In the genomic region with DNA sequence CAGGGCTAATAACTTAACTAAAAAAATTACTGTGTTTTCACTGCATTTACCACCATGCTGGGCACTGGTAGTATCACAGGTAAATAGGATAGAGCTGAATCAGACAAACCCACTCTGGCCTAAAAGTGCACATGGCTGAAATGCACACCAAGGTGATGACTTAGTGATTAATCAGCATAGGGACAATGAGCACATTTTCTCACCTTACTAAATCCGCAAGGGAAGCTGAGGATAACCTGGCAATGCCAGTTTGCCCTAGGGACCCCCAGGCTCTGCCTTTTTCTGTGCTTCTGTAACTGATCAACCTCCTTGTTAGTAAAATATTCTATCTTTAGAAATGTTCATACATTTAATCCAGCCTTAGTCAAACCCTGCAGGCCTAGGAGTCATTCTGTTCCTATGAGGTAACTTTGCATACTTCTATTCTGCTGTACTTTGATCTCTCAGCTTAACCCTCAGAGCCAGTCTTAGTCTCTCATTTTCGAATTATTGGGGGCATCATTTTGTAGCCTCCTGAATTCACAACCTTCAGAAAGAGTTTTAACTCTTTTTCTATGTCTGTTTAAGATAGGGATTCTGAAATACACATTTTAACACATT, we compare ENCODE assay signal across 14 cellular contexts.
A peak's percentile ranks its signal among the peaks of the same experiment; 100 is the strongest.
DNase-seq lines count a peak whose midpoint lies in the region; ATAC-seq and TF ChIP-seq lines count a peak whose summit lies in the region.
"Had no signal": no experiment of that assay in that cellular context is flagged by ENCODE, and none has a peak within 500 bp of the region (broad histone marks: within the 10 kb centered on the region; RNA-seq: fewer than 3 reads in every experiment).

No MANE protein-coding gene starts in this region.

- intact Hi-C loops in activated CD4-positive, alpha-beta memory T cell treated with anti-CD3 and anti-CD28 coated beads for 36 hours (cut with micrococcal nuclease): no loop called here

- H3K36me3 ChIP-seq in RWPE2 (ENCODE audit: low read depth) (no peaks in the 10 kb centered on the region), smooth muscle cell (ENCODE audit: low read depth) (no peaks in the 10 kb centered on the region)
- H3K36me3 ChIP-seq: HAP-1 had no signal

- no peak overlapping the region for H3K4me3 ChIP-seq in RWPE2 (ENCODE audit: severe bottlenecking)
- H3K4me3 ChIP-seq in fibroblast of the aortic adventitia (ENCODE audit: low read depth, low read length): no peak overlapping the region
- no peak overlapping the region for H3K4me3 ChIP-seq in smooth muscle cell
- H3K4me3 ChIP-seq: HAP-1, lung had no signal

- H3K27ac Mint-ChIP-seq in T-cell: no peak overlapping the region
- H3K27ac Mint-ChIP-seq in activated CD4-positive, alpha-beta memory T cell treated with anti-CD3 and anti-CD28 coated beads for 36 hours: no peak overlapping the region
- H3K27ac Mint-ChIP-seq: dendritic cell treated with granulocyte-macrophage colony-stimulating factor and Interleukin-4, amounts not matched to agents 40 ng/mL and 50 ng/mL, for 4 days had no signal

- ATAC-seq in RWPE2 (ENCODE audit: low read depth): peak; percentile 82
- ATAC-seq in GM21515 (IDR thresholded peaks at IDR 0.05; ENCODE audit: unreplicated experiment): no peak
- ATAC-seq in T-cell (replicated peaks in 1 of 4): no peak

- H3K4me3 Mint-ChIP-seq in T-cell: no peak overlapping the region
- H3K4me3 Mint-ChIP-seq in activated CD4-positive, alpha-beta memory T cell treated with anti-CD3 and anti-CD28 coated beads for 36 hours: no peak overlapping the region
- H3K4me3 Mint-ChIP-seq: dendritic cell treated with granulocyte-macrophage colony-stimulating factor and Interleukin-4, amounts not matched to agents 40 ng/mL and 50 ng/mL, for 4 days had no signal

- DNase-seq in HCEC 1CT: peak; percentile 66
- no peak for DNase-seq in RWPE2 (ENCODE audit: low spot score)
- peak; percentile 25 for DNase-seq in fibroblast of the aortic adventitia (ENCODE audit: low read depth)
- DNase-seq in smooth muscle cell (lab: John Stamatoyannopoulos, UW; ENCODE audit: unreplicated experiment): no peak
- no peak for DNase-seq in T-cell
- DNase-seq in activated CD4-positive, alpha-beta memory T cell treated with anti-CD3 and anti-CD28 coated beads for 36 hours: no peak
- DNase-seq: activated naive CD4-positive, alpha-beta T cell treated with anti-CD3 and anti-CD28 coated beads, Interleukin-2, amount 50 U/mL, for 16 hours; Kasumi-1; posterior cingulate gyrus; stimulated activated CD4-positive, alpha-beta T cell treated with anti-CD3 and anti-CD28 coated beads, Interleukin-4, amount 100 ng/mL, for 1 hour had no signal

- H3K9me3 ChIP-seq in RWPE2 (ENCODE audit: severe bottlenecking) (no peaks in the 10 kb centered on the region), smooth muscle cell (replicated peaks; ENCODE audit: low read depth) (no peaks in the 10 kb centered on the region)
- H3K9me3 ChIP-seq: HAP-1 had no signal

- no peaks in the 10 kb centered on the region for H3K27me3 Mint-ChIP-seq in T-cell
- H3K27me3 Mint-ChIP-seq in activated CD4-positive, alpha-beta memory T cell treated with anti-CD3 and anti-CD28 coated beads for 36 hours: no peaks in the 10 kb centered on the region
- H3K27me3 Mint-ChIP-seq: dendritic cell treated with granulocyte-macrophage colony-stimulating factor and Interleukin-4, amounts not matched to agents 40 ng/mL and 50 ng/mL, for 4 days had no signal

- H3K4me1 Mint-ChIP-seq in T-cell: no peaks in the 10 kb centered on the region
- no peaks in the 10 kb centered on the region for H3K4me1 Mint-ChIP-seq in activated CD4-positive, alpha-beta memory T cell treated with anti-CD3 and anti-CD28 coated beads for 36 hours (ENCODE audit: low read depth)

- H3K9ac ChIP-seq in smooth muscle cell (ENCODE audit: low read depth): peak overlapping the region; percentile 50

- H3K9me3 Mint-ChIP-seq in T-cell: no peaks in the 10 kb centered on the region
- H3K9me3 Mint-ChIP-seq in activated CD4-positive, alpha-beta memory T cell treated with anti-CD3 and anti-CD28 coated beads for 36 hours: no peaks in the 10 kb centered on the region
- H3K9me3 Mint-ChIP-seq: dendritic cell treated with granulocyte-macrophage colony-stimulating factor and Interleukin-4, amounts not matched to agents 40 ng/mL and 50 ng/mL, for 4 days had no signal

- TF ChIP-seq CTCF in RWPE2 (IDR thresholded peaks at IDR 0.05; ENCODE audit: poor library complexity, severe bottlenecking) (no peak), fibroblast of the aortic adventitia (IDR thresholded peaks at IDR 0.05; ENCODE audit: insufficient read depth, low read length) (no peak), smooth muscle cell (IDR thresholded peaks at IDR 0.05; ENCODE audit: borderline replicate concordance, insufficient read depth, poor library complexity, severe bottlenecking) (no peak)

- H3K4me2 ChIP-seq in smooth muscle cell: peak overlapping the region; percentile 64

- H3K27me3 ChIP-seq in RWPE2 (ENCODE audit: insufficient read depth, poor library complexity, severe bottlenecking): no peaks in the 10 kb centered on the region
- H3K27me3 ChIP-seq in smooth muscle cell (ENCODE audit: low read depth): no peaks in the 10 kb centered on the region

- no peaks in the 10 kb centered on the region for H4K20me1 ChIP-seq in smooth muscle cell (ENCODE audit: low read depth)

- peak overlapping the region; percentile 43 for H2AFZ ChIP-seq in smooth muscle cell (ENCODE audit: low read depth)

- CTCF ChIA-PET in T-cell (lab: Charles Lee): interaction anchor here in 1 of 2 donors (0.6 kb wide), 1 partner anchor 774 kb away, joined by 4 read pairs; no protein-coding TSS in a partner anchor
- CTCF ChIA-PET in activated CD4-positive, alpha-beta memory T cell treated with anti-CD3 and anti-CD28 coated beads for 36 hours (lab: Charles Lee): no interaction called here

- H3K79me2 ChIP-seq in smooth muscle cell (ENCODE audit: low read depth): no peaks in the 10 kb centered on the region

- 77% methylated on average over 2 of the region's 2 CpGs for WGBS in smooth muscle cell (ENCODE audit: low lambda C conversion rate)

- peaks cover 1% of the 10 kb centered on the region for H3F3A ChIP-seq in smooth muscle cell (ENCODE audit: low read depth)

- no peaks in the 10 kb centered on the region for H3K36me3 Mint-ChIP-seq in T-cell
- no peaks in the 10 kb centered on the region for H3K36me3 Mint-ChIP-seq in activated CD4-positive, alpha-beta memory T cell treated with anti-CD3 and anti-CD28 coated beads for 36 hours

- no peak overlapping the region for H3K27ac ChIP-seq in RWPE2 (ENCODE audit: poor library complexity, severe bottlenecking)
- peak overlapping the region; percentile 76 for H3K27ac ChIP-seq in smooth muscle cell (ENCODE audit: low read depth)

- H3K4me1 ChIP-seq in RWPE2 (ENCODE audit: insufficient read depth, poor library complexity, severe bottlenecking): peaks cover 20% of the 10 kb centered on the region
- H3K4me1 ChIP-seq in smooth muscle cell (ENCODE audit: low read depth): peaks cover 18% of the 10 kb centered on the region
- H3K4me1 ChIP-seq: HAP-1 had no signal

- POLR2A ChIA-PET in T-cell (lab: Charles Lee): no interaction called here
- POLR2A ChIA-PET in activated CD4-positive, alpha-beta memory T cell treated with anti-CD3 and anti-CD28 coated beads for 36 hours (lab: Charles Lee): no interaction called here

Comparison
In these comparisons a context has a peak if more than half of its experiments do, and no peak if none do; other contexts are left out.
1. DNase-seq: peak in HCEC 1CT (single experiment) and fibroblast of the aortic adventitia (single experiment); none in RWPE2 (single experiment), smooth muscle cell (single experiment), T-cell (0 of 34) and activated CD4-positive, alpha-beta memory T cell treated with anti-CD3 and anti-CD28 coated beads for 36 hours (single experiment).